8 cellular contexts compared by ENCODE assay signal in the genomic region with DNA sequence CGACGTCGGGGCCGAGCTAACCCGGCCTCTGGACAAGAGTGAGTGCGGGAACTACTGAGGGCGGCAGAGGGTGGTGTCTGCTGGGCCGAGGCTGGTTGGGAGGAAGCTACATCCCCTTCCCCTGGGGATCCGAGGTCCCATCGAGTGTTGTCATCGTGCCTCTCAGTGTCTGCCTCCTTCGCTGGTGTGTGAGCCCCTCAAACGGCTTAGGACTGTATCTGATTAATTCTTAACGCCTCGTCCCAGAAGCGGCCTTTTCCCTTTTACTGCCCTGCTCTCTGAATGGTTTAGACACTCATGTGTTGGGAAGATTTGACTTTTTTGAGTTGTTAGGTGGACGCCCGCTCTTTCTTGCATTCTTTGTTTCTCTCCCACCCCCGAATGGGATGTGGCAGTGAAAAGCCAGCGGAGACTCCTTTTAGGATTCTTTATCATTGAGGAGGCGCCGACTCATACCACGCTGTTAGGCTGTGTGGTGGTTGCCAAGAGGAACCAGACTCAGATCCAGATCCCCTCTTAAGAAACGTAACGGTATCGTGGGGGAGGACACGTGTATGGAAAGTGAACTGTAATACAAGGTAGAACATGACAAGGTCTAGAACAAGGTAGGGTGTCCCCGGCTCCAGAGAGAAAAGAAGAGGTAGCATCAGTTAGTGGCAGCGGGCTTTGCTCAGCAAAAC. TPM values are rescaled to one million over a fixed set of nuclear protein-coding genes. Genes with fewer than 3 reads are reported as not detected.
DNase-seq lines count a peak whose midpoint lies in the region; ATAC-seq, FAIRE-seq and TF ChIP-seq lines count a peak whose summit lies in the region.

No MANE protein-coding gene starts in this region.

- DNase-seq in GM12891 (ENCODE audit: insufficient read length, low spot score) = no peak
- peak in 29 of 42 donors; percentile 3 to 54 (median 22) for DNase-seq in head of caudate nucleus
- DNase-seq in gastrocnemius medialis = no peak
- no peak for DNase-seq in SW480 (ENCODE audit: low spot score)

- H3K27ac ChIP-seq in gastrocnemius medialis = peak overlapping the region; percentile 87 to 98 (median 92)

- peaks cover 19 to 33% (median 26%) of the 10 kb centered on the region in 3 donors for H3K4me1 Mint-ChIP-seq in IgD-negative memory B cell
- peaks cover 23% of the 10 kb centered on the region for H3K4me1 Mint-ChIP-seq in activated T-helper 17 cell treated with anti-CD3 and anti-CD28 coated beads, Interleukin-2, amount 50 U/mL, for 72 hours

- H3K27me3 ChIP-seq in gastrocnemius medialis = no peaks in the 10 kb centered on the region

- H3K27me3 Mint-ChIP-seq in IgD-negative memory B cell = no peaks in the 10 kb centered on the region
- no peaks in the 10 kb centered on the region for H3K27me3 Mint-ChIP-seq in activated T-helper 17 cell treated with anti-CD3 and anti-CD28 coated beads, Interleukin-2, amount 50 U/mL, for 72 hours

- peak overlapping the region; percentile 77 to 100 (median 95) for H3K4me3 ChIP-seq in gastrocnemius medialis

- H3K27ac Mint-ChIP-seq in IgD-negative memory B cell = peak overlapping the region; percentile 94 to 100 (median 100)
- H3K27ac Mint-ChIP-seq in activated T-helper 17 cell treated with anti-CD3 and anti-CD28 coated beads, Interleukin-2, amount 50 U/mL, for 72 hours = peak overlapping the region; percentile 100

- peak; percentile 30 for ATAC-seq in activated T-helper 17 cell treated with anti-CD3 and anti-CD28 coated beads, Interleukin-2, amount 50 U/mL, for 72 hours (replicated peaks)
- ATAC-seq in gastrocnemius medialis (no peak), GM21717 (IDR thresholded peaks at IDR 0.05; ENCODE audit: unreplicated experiment) (no peak), GM18870 (IDR thresholded peaks at IDR 0.05; ENCODE audit: unreplicated experiment) (no peak)

- TF ChIP-seq POLR2A in GM12891 (IDR thresholded peaks at IDR 0.05; ENCODE audit: low read depth, low read length) = no peak
- TF ChIP-seq POLR2A in gastrocnemius medialis (IDR thresholded peaks at IDR 0.05) = no peak

- H3K9me3 Mint-ChIP-seq in IgD-negative memory B cell = no peaks in the 10 kb centered on the region
- no peaks in the 10 kb centered on the region for H3K9me3 Mint-ChIP-seq in activated T-helper 17 cell treated with anti-CD3 and anti-CD28 coated beads, Interleukin-2, amount 50 U/mL, for 72 hours

- no peaks in the 10 kb centered on the region for H3K36me3 Mint-ChIP-seq in IgD-negative memory B cell
- H3K36me3 Mint-ChIP-seq in activated T-helper 17 cell treated with anti-CD3 and anti-CD28 coated beads, Interleukin-2, amount 50 U/mL, for 72 hours (ENCODE audit: low read depth) = peaks cover 43% of the 10 kb centered on the region

- in situ Hi-C loops in gastrocnemius medialis (cut with MboI; ENCODE audit: low sequenced_read_pairs in 4 of 4) = loop anchor here in 2 of 4 donors (10.0 to 25.0 kb wide), 2 partner anchors 196 to 418 kb away; a partner anchor contains a TSS

- H3K4me1 ChIP-seq in gastrocnemius medialis = peaks cover 27 to 33% of the 10 kb centered on the region in 2 donors

- no peak for TF ChIP-seq CTCF in gastrocnemius medialis (IDR thresholded peaks at IDR 0.05 in 4 of 5, conservative IDR thresholded peaks at IDR 0.05 in 1 of 5)

- intact Hi-C loops in head of caudate nucleus (cut with DNase I) = no loop called here
- intact Hi-C loops in gastrocnemius medialis (cut with DNase I; ENCODE audit: low total_unique reads) = loop anchor here (1.0 to 5.0 kb wide), 3 partner anchors 56 to 459 kb away; a partner anchor contains a TSS

- H3K9me3 ChIP-seq in gastrocnemius medialis = no peaks in the 10 kb centered on the region

- no peaks in the 10 kb centered on the region for H3K36me3 ChIP-seq in gastrocnemius medialis

- FAIRE-seq in GM12891 (lab: Jason Lieb, UNC) = peak; percentile 38

- H3K4me3 Mint-ChIP-seq in IgD-negative memory B cell = peak overlapping the region; percentile 86 to 98 (median 96)
- peak overlapping the region; percentile 89 for H3K4me3 Mint-ChIP-seq in activated T-helper 17 cell treated with anti-CD3 and anti-CD28 coated beads, Interleukin-2, amount 50 U/mL, for 72 hours

TF ChIP-seq in GM12891, 5 proteins besides CTCF, POLR2A, EP300 and RAD21:
- no peak for TF ChIP-seq SPI1 (IDR thresholded peaks at IDR 0.05; ENCODE audit: low read depth, low read length)
- TF ChIP-seq PAX5 (IDR thresholded peaks at IDR 0.05; ENCODE audit: insufficient read depth, low read length, severe bottlenecking) = no peak
- TF ChIP-seq POLR2AphosphoS5 (IDR thresholded peaks at IDR 0.05; ENCODE audit: low read depth, low read length) = no peak
- no peak for TF ChIP-seq POU2F2 (IDR thresholded peaks at IDR 0.05; ENCODE audit: low read depth, low read length)
- TF ChIP-seq TAF1 (IDR thresholded peaks at IDR 0.05; ENCODE audit: low read depth, low read length) = no peak
TF ChIP-seq in GM12891: peak in this region for 0.

RNA-seq across cellular contexts. Expression of a gene that starts 0.6 kb away (rescaled TPM):
- polyA plus RNA-seq in GM12891 (2012; ENCODE audit: low read depth, missing spikeins) = 26.3 TPM
- polyA plus RNA-seq in IgD-negative memory B cell = 23.0 TPM
- total RNA-seq in activated T-helper 17 cell treated with anti-CD3 and anti-CD28 coated beads, Interleukin-2, amount 50 U/mL, for 72 hours = 10 to 100 TPM; 38.9 to 65.4 TPM
- total RNA-seq in gastrocnemius medialis = 10 to 100 TPM; 29.7 to 38.8 (median 32.2) TPM

RNA-seq across cellular contexts. Expression of a gene that starts 39.5 kb away (rescaled TPM):
- polyA plus RNA-seq in GM12891 (2012; ENCODE audit: low read depth, missing spikeins) = 0.06 TPM
- 0.43 TPM for polyA plus RNA-seq in IgD-negative memory B cell
- under 1 TPM; 0.19 to 0.42 TPM for total RNA-seq in activated T-helper 17 cell treated with anti-CD3 and anti-CD28 coated beads, Interleukin-2, amount 50 U/mL, for 72 hours
- under 1 TPM in 1 of 4 donors, not detected in 3; 0.18 TPM for total RNA-seq in gastrocnemius medialis

RNA-seq across cellular contexts. Expression of a gene that starts 56.7 kb away (rescaled TPM):
- 19.7 TPM for polyA plus RNA-seq in GM12891 (2012; ENCODE audit: low read depth, missing spikeins)
- polyA plus RNA-seq in IgD-negative memory B cell = 27.6 TPM
- 10 to 100 TPM; 43.7 to 56.9 TPM for total RNA-seq in activated T-helper 17 cell treated with anti-CD3 and anti-CD28 coated beads, Interleukin-2, amount 50 U/mL, for 72 hours
- total RNA-seq in gastrocnemius medialis = 10 to 100 TPM; 21.0 to 31.1 (median 25.4) TPM

Comparison
In these comparisons a context has a peak if more than half of its experiments do, and no peak if none do; other contexts are left out.
1. DNase-seq: peak in head of caudate nucleus (29 of 42); none in GM12891 (single experiment), gastrocnemius medialis (0 of 2) and SW480 (single experiment).